ENCODE assay signal across 23 cellular contexts in the genomic region with DNA sequence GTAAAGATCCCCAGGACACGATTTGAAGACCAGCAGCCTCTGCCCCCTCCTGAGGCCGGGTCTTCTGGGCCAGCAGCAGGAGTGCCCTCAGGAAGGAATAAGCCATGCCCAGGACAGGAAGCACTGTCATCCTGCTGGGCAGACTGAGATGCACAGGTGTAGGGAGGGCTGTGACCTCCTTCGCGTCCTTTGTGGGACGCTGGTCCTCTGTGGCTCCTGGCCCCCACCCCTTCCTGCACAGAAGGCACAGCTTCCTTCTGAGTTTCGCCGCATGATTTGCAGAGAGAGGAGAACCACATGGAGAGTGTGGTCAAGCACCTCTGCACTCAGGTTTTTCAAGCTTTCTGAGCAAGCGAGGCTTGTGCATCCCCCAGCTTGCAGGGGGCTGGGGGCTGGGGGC.
"Had no signal": no experiment of that assay in that cellular context is flagged by ENCODE, and none has a peak within 500 bp of the region (broad histone marks: within the 10 kb centered on the region; RNA-seq: fewer than 3 reads in every experiment).

No MANE protein-coding gene starts in this region.

- H3K27me3 ChIP-seq: gastrocnemius medialis, neutrophil, right atrium auricular region, spleen, testis, tibial artery, uterus had no signal

- H3K4me3 ChIP-seq: gastrocnemius medialis, mucosa of descending colon, prostate gland, right atrium auricular region, skin epidermis, spleen, testis, tibial artery, uterus had no signal

- DNase-seq: cortex of kidney; foreskin fibroblast; gastrocnemius medialis; head of caudate nucleus; mesenchymal stem cell; mucosa of descending colon; naive B cell; spleen; stimulated activated CD4-positive, alpha-beta T cell treated with anti-CD3 and anti-CD28 coated beads, Interleukin-4, amount 100 ng/mL, for 4 hours; stimulated activated naive CD8-positive, alpha-beta T cell treated with anti-CD3 and anti-CD28 coated beads, Interleukin-15, Interleukin-2, amounts not matched to agents 100 U/mL and 50 U/mL, for 24 hours; substantia nigra; testis; tibial artery; uterus had no signal

- H3K36me3 ChIP-seq: prostate gland, uterus had no signal

- H3K9me3 ChIP-seq: gastrocnemius medialis, mucosa of descending colon, neutrophil, prostate gland, right atrium auricular region, testis, tibial artery, uterus had no signal

- ATAC-seq: esophagus mucosa; gastrocnemius medialis; left lobe of liver; mucosa of descending colon; natural killer cell treated with Interleukin-12 subunit alpha and Interleukin-12 subunit beta and Interleukin-15 and Interleukin-18, amount 100 ng/mL, for 72 hours; stimulated activated memory B cell treated with anti-CD40 and anti-IgM and Interleukin-4, amounts not matched to agents 10 μg/mL and 1 μg/mL and 100 μg/mL, for 72 hours; stimulated activated naive CD8-positive, alpha-beta T cell treated with anti-CD3 and anti-CD28 coated beads, Interleukin-15, Interleukin-2, amounts not matched to agents 100 U/mL and 50 U/mL, for 24 hours had no signal

- H3K4me1 ChIP-seq: gastrocnemius medialis, prostate gland, right atrium auricular region, testis, uterus had no signal

- H3K27ac ChIP-seq: epithelial cell of prostate, gastrocnemius medialis, neutrophil, prostate gland, right atrium auricular region, spleen, testis, tibial artery, uterus had no signal
